ENCODE assay signal across 13 cellular contexts in genomic region chr6:168554898-168555617, GRCh38.
A peak's percentile ranks its signal among the peaks of the same experiment; 100 is the strongest.
DNase-seq lines count a peak whose midpoint lies in the region; ATAC-seq, FAIRE-seq and TF ChIP-seq lines count a peak whose summit lies in the region.
"Had no signal": no experiment of that assay in that cellular context is flagged by ENCODE, and none has a peak within 500 bp of the region (broad histone marks: within the 10 kb centered on the region; RNA-seq: fewer than 3 reads in every experiment).

No MANE protein-coding gene starts in this region.

- intact Hi-C loops in HepG2 (cut with micrococcal nuclease; ENCODE audit: unreplicated experiment): no loop called here
- intact Hi-C loops in right lobe of liver (cut with DNase I): no loop called here
- intact Hi-C loops in testis (cut with DNase I; ENCODE audit: low total_unique reads): no loop called here

- CTCF ChIA-PET in HepG2 (lab: Yijun Ruan, JAX; ENCODE audit: low intra/inter-chr PET ratio, low total read pairs) (no interaction called here), WTC11 (lab: Charles Lee) (no interaction called here)

- H3K9me3 Mint-ChIP-seq in mesothelial cell of epicardium: no peaks in the 10 kb centered on the region
- peaks cover 5% of the 10 kb centered on the region for H3K9me3 Mint-ChIP-seq in WTC11

- H3K27ac Mint-ChIP-seq in mesothelial cell of epicardium: peak overlapping the region; percentile 50
- H3K27ac Mint-ChIP-seq in WTC11: no peak overlapping the region
- H3K27ac Mint-ChIP-seq: CD14-positive monocyte had no signal

- FAIRE-seq in HepG2 (lab: Jason Lieb, UNC): no peak
- FAIRE-seq: A549, GM19239, HTR-8/SVneo had no signal

- no peak overlapping the region for H3K4me2 ChIP-seq in HepG2 (ENCODE audit: low read depth, low read length)
- H3K4me2 ChIP-seq: A549 had no signal

- H4K20me1 ChIP-seq in HepG2 (ENCODE audit: insufficient read depth, low read length): no peaks in the 10 kb centered on the region

- H3K4me1 Mint-ChIP-seq in mesothelial cell of epicardium (peaks cover 34% of the 10 kb centered on the region), WTC11 (no peaks in the 10 kb centered on the region; the same call in 1 of the 2 replicates)
- H3K4me1 Mint-ChIP-seq: CD14-positive monocyte had no signal

- H3K27ac ChIP-seq in HepG2 (ENCODE audit: extremely low read length, insufficient read depth, low read length): no peak overlapping the region
- H3K27ac ChIP-seq in right lobe of liver: no peak overlapping the region
- peak overlapping the region; percentile 75 to 87 for H3K27ac ChIP-seq in testis
- H3K27ac ChIP-seq: A549 had no signal

- H3K36me3 ChIP-seq in HepG2 (replicated peaks in 1 of 2; ENCODE audit: control insufficient read depth in 1 of 2, insufficient read depth in 2 of 2, low read length in 2 of 2): no peaks in the 10 kb centered on the region
- H3K36me3 ChIP-seq in right lobe of liver: no peaks in the 10 kb centered on the region
- H3K36me3 ChIP-seq in testis (ENCODE audit: low read depth, missing control alignments): no peaks in the 10 kb centered on the region

- no peak overlapping the region for H2AFZ ChIP-seq in HepG2 (ENCODE audit: low read length)

- TF ChIP-seq CTCF in HepG2 (CRISPR knock-in tag; IDR thresholded peaks at IDR 0.05): no peak
- TF ChIP-seq CTCF in right lobe of liver (IDR thresholded peaks at IDR 0.05): no peak
- TF ChIP-seq CTCF in mesothelial cell of epicardium (IDR thresholded peaks at IDR 0.05; ENCODE audit: unreplicated experiment): no peak
- no peak for TF ChIP-seq CTCF in testis (IDR thresholded peaks at IDR 0.05)
- no peak for TF ChIP-seq CTCF in WTC11 (IDR thresholded peaks at IDR 0.05)

- TF ChIP-seq POLR2A in HepG2 (IDR thresholded peaks at IDR 0.05; ENCODE audit: insufficient read depth in 1 of 2, low read depth in 2 of 2, low read length in 2 of 2): no peak
- TF ChIP-seq POLR2A in right lobe of liver (IDR thresholded peaks at IDR 0.05): no peak
- no peak for TF ChIP-seq POLR2A in testis (IDR thresholded peaks at IDR 0.05)

- in situ Hi-C loops in HepG2 (cut with HindIII; ENCODE audit: extremely low pct_ligation_motif_present, low pct_unique_long_range_greater_than_20kb): no loop called here

- H3K27me3 Mint-ChIP-seq in mesothelial cell of epicardium (ENCODE audit: low read depth) (no peaks in the 10 kb centered on the region), WTC11 (ENCODE audit: low read depth) (no peaks in the 10 kb centered on the region)

- H3K4me1 ChIP-seq in HepG2 (ENCODE audit: insufficient read depth, low read length): no peaks in the 10 kb centered on the region
- no peaks in the 10 kb centered on the region for H3K4me1 ChIP-seq in right lobe of liver
- H3K4me1 ChIP-seq in testis: peaks cover 31% of the 10 kb centered on the region
- H3K4me1 ChIP-seq: A549 had no signal

- H3K4me3 ChIP-seq in HepG2 (replicated peaks in 1 of 3; ENCODE audit: insufficient read depth in 1 of 3, low read depth in 2 of 3, low read length in 3 of 3) (no peak overlapping the region), right lobe of liver (no peak overlapping the region), testis (no peak overlapping the region)
- H3K4me3 ChIP-seq: A549 had no signal

- no peaks in the 10 kb centered on the region for H3K79me2 ChIP-seq in HepG2 (ENCODE audit: insufficient read depth, low read length)

- POLR2A ChIA-PET in HepG2 (lab: Yijun Ruan, JAX): no interaction called here
- POLR2A ChIA-PET in WTC11 (lab: Charles Lee): no interaction called here

- DNase-seq in HepG2 (ENCODE audit: low spot score) (no peak), right lobe of liver (no peak), mesothelial cell of epicardium (ENCODE audit: low spot score in 2 of 2, unreplicated experiment in 2 of 2) (no peak), testis (peak; percentile 47), WTC11 (ENCODE audit: low spot score) (no peak)
- DNase-seq in stimulated activated CD8-positive, alpha-beta memory T cell treated with anti-CD3 and anti-CD28 coated beads, Interleukin-4, amount 100 ng/mL, for 48 hours: no peak
- DNase-seq: DMS53, GF-D8 had no signal

- TF ChIP-seq EP300 in HepG2 (IDR thresholded peaks at IDR 0.05; ENCODE audit: low read depth in 2 of 2, low read length in 2 of 2) (no peak), HepG2 (CRISPR knock-in tag; IDR thresholded peaks at IDR 0.05; ENCODE audit: borderline replicate concordance) (no peak)

- H3K4me3 Mint-ChIP-seq in mesothelial cell of epicardium (no peak overlapping the region), WTC11 (no peak overlapping the region)
- H3K4me3 Mint-ChIP-seq: CD14-positive monocyte had no signal

- TF ChIP-seq RAD21 in HepG2 (CRISPR knock-in tag; IDR thresholded peaks at IDR 0.05): no peak

- WGBS in HepG2 (ENCODE audit: low lambda C conversion rate): 42% methylated on average over 30 of the region's 33 CpGs
- WGBS in right lobe of liver (ENCODE audit: insufficient coverage, low coverage, low lambda C conversion rate, missing lambda C conversion rate): 82% methylated on average over 18 of the region's 33 CpGs
- 56 to 65% methylated on average over 20 to 33 of the region's 33 CpGs for WGBS in testis, 2 donors

- no peak overlapping the region for H3K9ac ChIP-seq in HepG2 (ENCODE audit: insufficient read depth, low read depth, low read length)

- ATAC-seq in HepG2: peak; percentile 45
- ATAC-seq in right lobe of liver: no peak
- no peak for ATAC-seq in WTC11
- ATAC-seq: A549, HCT116 had no signal

- no TSS peak for BruUV-seq in HepG2 (replicated peaks; lab: Mats Ljungman, UMichigan)

- H3K27me3 ChIP-seq in HepG2 (ENCODE audit: control insufficient read depth in 1 of 2, insufficient read depth in 2 of 2, low read length in 2 of 2): peaks cover 0 to 36% of the 10 kb centered on the region in 2 experiments; a peak in 4 of 5 replicates
- no peaks in the 10 kb centered on the region for H3K27me3 ChIP-seq in right lobe of liver
- no peaks in the 10 kb centered on the region for H3K27me3 ChIP-seq in testis

- H3K9me3 ChIP-seq in HepG2 (ENCODE audit: low read length) (no peaks in the 10 kb centered on the region), right lobe of liver (no peaks in the 10 kb centered on the region), testis (no peaks in the 10 kb centered on the region)
- H3K9me3 ChIP-seq: A549 had no signal

- H3K36me3 Mint-ChIP-seq in mesothelial cell of epicardium (no peaks in the 10 kb centered on the region), WTC11 (no peaks in the 10 kb centered on the region; the same call in 1 of the 2 replicates)
- H3K36me3 Mint-ChIP-seq: CD14-positive monocyte had no signal

TF ChIP-seq in HepG2, 621 proteins besides CTCF, POLR2A, EP300 and RAD21:
- no peak for TF ChIP-seq NR2F6 (IDR thresholded peaks at IDR 0.05)
- TF ChIP-seq NR2F6 (CRISPR knock-in tag; IDR thresholded peaks at IDR 0.05): no peak
- 0 out of 2 replicates have a peak, but pooled peaks have one; percentile 35 for TF ChIP-seq EZH2 (conservative IDR thresholded peaks at IDR 0.05; ENCODE audit: low read depth, low read length)
TF ChIP-seq in HepG2: peak in this region for 1.

TF ChIP-seq in WTC11, 78 proteins besides CTCF, POLR2A, EP300 and RAD21:
- TF ChIP-seq ATF2 (CRISPR knock-in tag; IDR thresholded peaks at IDR 0.05; ENCODE audit: borderline replicate concordance, low read depth) (no peak), MLX (CRISPR knock-in tag; IDR thresholded peaks at IDR 0.05) (no peak), FOXK1 (CRISPR knock-in tag; IDR thresholded peaks at IDR 0.05) (no peak), SOX15 (CRISPR knock-in tag; IDR thresholded peaks at IDR 0.05) (no peak), E2F4 (CRISPR knock-in tag; IDR thresholded peaks at IDR 0.05; ENCODE audit: borderline replicate concordance, low read depth) (no peak), ATF1 (CRISPR knock-in tag; IDR thresholded peaks at IDR 0.05) (no peak), IRF2 (CRISPR knock-in tag; IDR thresholded peaks at IDR 0.05; ENCODE audit: borderline replicate concordance, low read depth) (no peak)

Comparison
In these comparisons a context has a peak if more than half of its experiments do, and no peak if none do; other contexts are left out.
1. H3K27ac ChIP-seq: peak in testis (2 of 2); none in HepG2 (single experiment) and right lobe of liver (0 of 3).